ENCODE assay signal across 9 cellular contexts in the genomic region with DNA sequence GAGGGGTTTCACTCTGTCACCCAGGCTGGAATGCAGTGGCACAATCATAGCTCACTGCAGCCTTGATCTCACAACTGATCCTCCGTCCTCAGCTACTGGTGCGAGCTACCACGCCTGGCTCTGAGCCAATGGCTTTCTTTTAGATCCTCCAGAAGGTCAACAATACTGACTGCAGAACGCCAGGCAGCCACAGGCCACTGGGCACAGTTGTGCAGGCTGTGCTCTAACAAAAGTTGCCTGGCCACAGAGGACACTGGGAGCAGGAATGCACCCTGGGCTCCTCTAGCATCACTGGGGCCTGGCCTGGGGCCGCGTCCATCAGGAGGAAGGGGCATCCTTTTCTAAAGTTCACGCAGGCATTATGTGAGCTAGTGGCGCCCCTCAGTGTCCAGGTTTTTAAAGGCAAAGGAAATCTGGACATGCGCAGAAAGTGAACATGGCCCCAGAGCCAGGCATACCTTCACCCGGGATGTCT. TPM values are rescaled to one million over a fixed set of nuclear protein-coding genes. Genes with fewer than 3 reads are reported as not detected.
A peak's percentile ranks its signal among the peaks of the same experiment; 100 is the strongest.
DNase-seq lines count a peak whose midpoint lies in the region; ATAC-seq, FAIRE-seq and TF ChIP-seq lines count a peak whose summit lies in the region.
"Had no signal": no experiment of that assay in that cellular context is flagged by ENCODE, and none has a peak within 500 bp of the region (broad histone marks: within the 10 kb centered on the region; RNA-seq: fewer than 3 reads in every experiment).

No MANE protein-coding gene starts in this region.

- H3K9me2 ChIP-seq in Karpas-422 (replicated peaks; ENCODE audit: insufficient read depth, low read length) = no peaks in the 10 kb centered on the region

- H3K79me2 ChIP-seq in Karpas-422 (ENCODE audit: low read length) (no peaks in the 10 kb centered on the region), mesendoderm (ENCODE audit: control insufficient read depth, insufficient read depth, low read length) (no peaks in the 10 kb centered on the region)

- H3K4me2 ChIP-seq in Karpas-422 (ENCODE audit: low read depth, low read length, poor library complexity, severe bottlenecking) = no peak overlapping the region
- no peak overlapping the region for H3K4me2 ChIP-seq in mesendoderm (ENCODE audit: low read length)

- no peak overlapping the region for H3K18ac ChIP-seq in mesendoderm (ENCODE audit: low read length)

- H4K20me1 ChIP-seq in Karpas-422 (ENCODE audit: insufficient read depth, low read depth, low read length) = no peaks in the 10 kb centered on the region

- no peaks in the 10 kb centered on the region for H3K79me1 ChIP-seq in mesendoderm (ENCODE audit: low read length)

- WGBS in mesendoderm (ENCODE audit: extremely low coverage, insufficient coverage, low lambda C conversion rate) = no CpG with 5 or more reads among the region's 10 CpGs

- no peak overlapping the region for H2BK120ac ChIP-seq in mesendoderm (ENCODE audit: low read depth, low read length)

- H3K36me3 ChIP-seq in Karpas-422 (ENCODE audit: insufficient read depth, low read length) = no peaks in the 10 kb centered on the region
- no peaks in the 10 kb centered on the region for H3K36me3 ChIP-seq in mesendoderm (ENCODE audit: control insufficient read depth, insufficient read depth, low read length)

- no peak overlapping the region for H2AK5ac ChIP-seq in mesendoderm (ENCODE audit: low read length)

- DNase-seq in D721Med (ENCODE audit: insufficient read length, low spot score) (no peak), Karpas-422 (peak; percentile 82), astrocyte of the spinal cord (ENCODE audit: low read depth, low spot score) (peak; percentile 63), mesendoderm (peak; percentile 77), 8988T (no peak), coronary artery (ENCODE audit: low spot score) (no peak)

- H3K4ac ChIP-seq in mesendoderm (ENCODE audit: low read depth, low read length) = no peak overlapping the region

- H2AFZ ChIP-seq in Karpas-422 (ENCODE audit: low read length) = no peak overlapping the region

- in situ Hi-C loops in astrocyte of the spinal cord (cut with HindIII; ENCODE audit: low sequenced_read_pairs) = no loop called here

- H2BK15ac ChIP-seq in mesendoderm (replicated peaks; ENCODE audit: low read depth) = no peak overlapping the region

- no peak overlapping the region for H3K4me3 ChIP-seq in Karpas-422 (ENCODE audit: low read length)
- no peak overlapping the region for H3K4me3 ChIP-seq in astrocyte of the spinal cord (ENCODE audit: low read depth, low read length)
- H3K4me3 ChIP-seq in mesendoderm (ENCODE audit: low read length) = no peak overlapping the region
- H3K4me3 ChIP-seq in coronary artery = no peak overlapping the region
- H3K4me3 ChIP-seq: lung had no signal

- H2BK5ac ChIP-seq in mesendoderm (ENCODE audit: low read length) = no peak overlapping the region

- no peak overlapping the region for H4K5ac ChIP-seq in mesendoderm (ENCODE audit: low read length)

- no peaks in the 10 kb centered on the region for H3K9me3 ChIP-seq in Karpas-422 (ENCODE audit: low read length)

- peak; percentile 69 for FAIRE-seq in D721Med (lab: Jason Lieb, UNC)

- H3K23ac ChIP-seq in mesendoderm (ENCODE audit: low read length) = no peak overlapping the region

- H4K8ac ChIP-seq in mesendoderm (ENCODE audit: low read depth, low read length) = no peak overlapping the region

- H3K27me3 ChIP-seq in Karpas-422 (ENCODE audit: low read length) = no peaks in the 10 kb centered on the region
- H3K27me3 ChIP-seq in mesendoderm (ENCODE audit: insufficient read depth, low read length, poor library complexity) = no peaks in the 10 kb centered on the region

- TF ChIP-seq CTCF in D721Med (IDR thresholded peaks at IDR 0.05; ENCODE audit: insufficient read depth, missing control alignments) (peak; percentile 41), astrocyte of the spinal cord (IDR thresholded peaks at IDR 0.05; ENCODE audit: low read depth, low read length) (peak; percentile 36), coronary artery (IDR thresholded peaks at IDR 0.05) (no peak)

- H3K27ac ChIP-seq in Karpas-422 (ENCODE audit: low read length) (no peak overlapping the region), mesendoderm (ENCODE audit: low read depth, low read length) (no peak overlapping the region), coronary artery (no peak overlapping the region)

- ATAC-seq in GM18858 (IDR thresholded peaks at IDR 0.05; ENCODE audit: unreplicated experiment) (no peak), HG02970 (IDR thresholded peaks at IDR 0.05; ENCODE audit: low FRiP score, unreplicated experiment) (no peak)

- H3K4me1 ChIP-seq in Karpas-422 (ENCODE audit: low read length) (no peaks in the 10 kb centered on the region), mesendoderm (ENCODE audit: control insufficient read depth, low read depth, low read length) (no peaks in the 10 kb centered on the region)

- no peak overlapping the region for H3K56ac ChIP-seq in mesendoderm (ENCODE audit: low read length)

- H3K9ac ChIP-seq in Karpas-422 (ENCODE audit: low read length) (no peak overlapping the region), mesendoderm (ENCODE audit: low read length) (no peak overlapping the region)

RNA-seq across cellular contexts. Expression of gene PORCN, which starts 14.9 kb away (rescaled TPM):
- total RNA-seq in Karpas-422 (2014; rRNA removed; shearing (Covaris generic); ENCODE audit: low replicate concordance) = 0.29 TPM in 1 of 2 replicates, not detected in the other
- 7.3 TPM for polyA plus RNA-seq in mesendoderm (2013, experiment 1 of 2)
- 6.8 TPM for polyA plus RNA-seq in mesendoderm (2013, experiment 2 of 2)

RNA-seq across cellular contexts. Expression of gene FTSJ1, which starts 17.9 kb away (rescaled TPM):
- 22.9 and 36.3 TPM in 2 replicates for total RNA-seq in Karpas-422 (2014; rRNA removed; shearing (Covaris generic); ENCODE audit: low replicate concordance)
- polyA plus RNA-seq in mesendoderm (2013, experiment 1 of 2) = 55.1 TPM
- polyA plus RNA-seq in mesendoderm (2013, experiment 2 of 2) = 54.7 TPM

RNA-seq across cellular contexts. Expression of gene SLC38A5, which starts 23.9 kb away (rescaled TPM):
- not detected in 2 replicates for total RNA-seq in Karpas-422 (2014; rRNA removed; shearing (Covaris generic); ENCODE audit: low replicate concordance)
- 73.8 TPM for polyA plus RNA-seq in mesendoderm (2013, experiment 1 of 2)
- polyA plus RNA-seq in mesendoderm (2013, experiment 2 of 2) = 70.1 TPM

RNA-seq across cellular contexts. Expression of gene EBP, which starts 27.7 kb away (rescaled TPM):
- total RNA-seq in Karpas-422 (2014; rRNA removed; shearing (Covaris generic); ENCODE audit: low replicate concordance) = 50.2 and 90.6 TPM in 2 replicates
- polyA plus RNA-seq in mesendoderm (2013, experiment 1 of 2) = 81.5 TPM
- polyA plus RNA-seq in mesendoderm (2013, experiment 2 of 2) = 84.1 TPM

RNA-seq across cellular contexts. Expression of gene TBC1D25, which starts 45.6 kb away (rescaled TPM):
- 3.1 and 14.4 TPM in 2 replicates for total RNA-seq in Karpas-422 (2014; rRNA removed; shearing (Covaris generic); ENCODE audit: low replicate concordance)
- 4.4 TPM for polyA plus RNA-seq in mesendoderm (2013, experiment 1 of 2)
- polyA plus RNA-seq in mesendoderm (2013, experiment 2 of 2) = 4.6 TPM

Comparison
In these comparisons a context has a peak if more than half of its experiments do, and no peak if none do; other contexts are left out.
1. DNase-seq: peak in Karpas-422 (single experiment), astrocyte of the spinal cord (single experiment) and mesendoderm (single experiment); none in D721Med (single experiment), 8988T (single experiment) and coronary artery (single experiment).